Comparison of ENCODE assay signal across 8 cellular contexts in genomic region chr7:47669178-47669878, GRCh38.
DNase-seq lines count a peak whose midpoint lies in the region; ATAC-seq, FAIRE-seq and TF ChIP-seq lines count a peak whose summit lies in the region.

No MANE protein-coding gene starts in this region.

- H3K9me3 ChIP-seq in adipocyte (ENCODE audit: control insufficient read depth, low read length) (no peaks in the 10 kb centered on the region), subcutaneous abdominal adipose tissue (ENCODE audit: control insufficient read depth in 5 of 5, low read length in 5 of 5) (no peaks in the 10 kb centered on the region)

- H3K4me1 ChIP-seq in adipocyte (ENCODE audit: control insufficient read depth, insufficient read depth, low read length) (peaks cover 12% of the 10 kb centered on the region), subcutaneous abdominal adipose tissue (ENCODE audit: control insufficient read depth in 5 of 5, insufficient read depth in 5 of 5, low read length in 5 of 5) (peaks cover 0 to 16% (median 10%) of the 10 kb centered on the region in 5 donors)

- H3K4me3 ChIP-seq in adipocyte (ENCODE audit: low read length) (no peak overlapping the region), subcutaneous abdominal adipose tissue (ENCODE audit: low read depth in 1 of 5, low read length in 5 of 5) (peak overlapping the region in 1 of 5 donors; percentile 16)

- no peak for TF ChIP-seq CTCF in GM10266 (IDR thresholded peaks at IDR 0.05; ENCODE audit: control insufficient read depth, insufficient read depth, low read depth, missing control alignments)

- DNase-seq in GM10266 (ENCODE audit: extremely low spot score) (peak; percentile 80), HTR-8/SVneo (ENCODE audit: insufficient read length, low spot score) (peak; percentile 60), adipocyte (ENCODE audit: low read depth) (peak; percentile 85), iris pigment epithelial cell (ENCODE audit: low read depth) (peak; percentile 97), NCI-H1436 (lab: John Stamatoyannopoulos, UW) (no peak), NCI-H1048 (lab: John Stamatoyannopoulos, UW) (no peak)

- H3K27ac ChIP-seq in subcutaneous abdominal adipose tissue (ENCODE audit: low read depth, low read length): peak overlapping the region; percentile 46

- peak; percentile 92 for FAIRE-seq in HTR-8/SVneo (lab: Jason Lieb, UNC)

- no peaks in the 10 kb centered on the region for H3K36me3 ChIP-seq in adipocyte (ENCODE audit: control insufficient read depth, insufficient read depth, low read length, severe bottlenecking)
- no peaks in the 10 kb centered on the region for H3K36me3 ChIP-seq in subcutaneous abdominal adipose tissue (ENCODE audit: control insufficient read depth in 5 of 5, insufficient read depth in 5 of 5, low read length in 5 of 5)

- peak overlapping the region; percentile 16 for H3K9ac ChIP-seq in adipocyte (ENCODE audit: low read length)
- no peak overlapping the region for H3K9ac ChIP-seq in subcutaneous abdominal adipose tissue (ENCODE audit: low read length in 5 of 5)

- peak; percentile 87 for ATAC-seq in GM21717 (IDR thresholded peaks at IDR 0.05; ENCODE audit: unreplicated experiment)

- H3K27me3 ChIP-seq in adipocyte (replicated peaks; ENCODE audit: control insufficient read depth, insufficient read depth, low read length): no peaks in the 10 kb centered on the region
- H3K27me3 ChIP-seq in subcutaneous abdominal adipose tissue (ENCODE audit: control insufficient read depth in 5 of 5, insufficient read depth in 4 of 5, low read length in 5 of 5): no peaks in the 10 kb centered on the region

Comparison
In these comparisons a context has a peak if more than half of its experiments do, and no peak if none do; other contexts are left out.
1. DNase-seq: peak in GM10266 (single experiment), HTR-8/SVneo (single experiment), adipocyte (single experiment) and iris pigment epithelial cell (single experiment); none in NCI-H1436 (single experiment) and NCI-H1048 (single experiment).